In genomic region chr9:114085404-114085803, GRCh38 we compare ENCODE assay signal across 21 cellular contexts. TPM values are rescaled to one million over a fixed set of nuclear protein-coding genes. Genes with fewer than 3 reads are reported as not detected.
DNase-seq lines count a peak whose midpoint lies in the region; ATAC-seq and TF ChIP-seq lines count a peak whose summit lies in the region.
"Had no signal": no experiment of that assay in that cellular context is flagged by ENCODE, and none has a peak within 500 bp of the region (broad histone marks: within the 10 kb centered on the region; RNA-seq: fewer than 3 reads in every experiment).

No MANE protein-coding gene starts in this region.

- no peaks in the 10 kb centered on the region for H3K9me2 ChIP-seq in HCT116 (ENCODE audit: insufficient read depth)

- POLR2A ChIA-PET in HCT116 (lab: Charles Lee) = no interaction called here

- no peak overlapping the region for H3K4me3 ChIP-seq in HCT116 (replicated peaks in 1 of 2; ENCODE audit: low read depth in 1 of 2, low read length in 2 of 2)
- no peak overlapping the region for H3K4me3 ChIP-seq in endodermal cell (ENCODE audit: low read length)
- H3K4me3 ChIP-seq in osteoblast (ENCODE audit: insufficient read depth, low read length) = no peak overlapping the region
- H3K4me3 ChIP-seq in HAP-1 = no peak overlapping the region
- H3K4me3 ChIP-seq: GM12878 had no signal

- H3K36me3 ChIP-seq in HCT116 (ENCODE audit: control insufficient read depth in 1 of 2, insufficient read depth in 2 of 2, low read length in 2 of 2) (no peaks in the 10 kb centered on the region), endodermal cell (ENCODE audit: control insufficient read depth, insufficient read depth, low read length) (no peaks in the 10 kb centered on the region), osteoblast (ENCODE audit: insufficient read depth, low read length) (no peaks in the 10 kb centered on the region), HAP-1 (replicated peaks) (no peaks in the 10 kb centered on the region)

- in situ Hi-C loops in HAP-1 (cut with MboI; ENCODE audit: low sequenced_read_pairs) = no loop called here

- no peak for TF ChIP-seq RAD21 in HCT116 (IDR thresholded peaks at IDR 0.05; ENCODE audit: low read depth)

- ATAC-seq in HCT116 = no peak
- ATAC-seq in GM21825 (IDR thresholded peaks at IDR 0.05; ENCODE audit: unreplicated experiment) = no peak
- ATAC-seq: GM12878, Panc1 had no signal

- H3K9me3 ChIP-seq in HCT116 (ENCODE audit: control insufficient read depth in 1 of 2, insufficient read depth in 1 of 2, low read depth in 1 of 2, low read length in 2 of 2) (no peaks in the 10 kb centered on the region), endodermal cell (ENCODE audit: control insufficient read depth, low read length) (no peaks in the 10 kb centered on the region), osteoblast (ENCODE audit: low read depth, low read length) (no peaks in the 10 kb centered on the region), HAP-1 (no peaks in the 10 kb centered on the region)

- TF ChIP-seq POLR2A in HCT116 (IDR thresholded peaks at IDR 0.05; ENCODE audit: borderline replicate concordance, extremely low read depth, insufficient read depth, insufficient read length) = no peak

- TF ChIP-seq CTCF in 22Rv1 (IDR thresholded peaks at IDR 0.05) = no peak
- TF ChIP-seq CTCF in HCT116 (IDR thresholded peaks at IDR 0.05 in 2 of 3, conservative IDR thresholded peaks at IDR 0.05 in 1 of 3; ENCODE audit: borderline replicate concordance in 1 of 3, insufficient read depth in 1 of 3, low read depth in 2 of 3, low read length in 2 of 3) = peak in 2 of 3 experiments; percentile 9 to 18; a peak in 1 of 6 replicates
- TF ChIP-seq CTCF in endodermal cell (conservative IDR thresholded peaks at IDR 0.05) = no peak
- TF ChIP-seq CTCF in osteoblast (IDR thresholded peaks at IDR 0.05; ENCODE audit: extremely low read depth, low read depth, low read length) = no peak

- no peak overlapping the region for H3K27ac Mint-ChIP-seq in endodermal cell
- H3K27ac Mint-ChIP-seq in activated T-cell treated with anti-CD3 and anti-CD28 coated beads, Interleukin-2, amount 50 U/mL, for 24 hours = no peak overlapping the region
- H3K27ac Mint-ChIP-seq: CD4-positive, alpha-beta memory T cell had no signal

- no peak overlapping the region for H3K4me3 Mint-ChIP-seq in endodermal cell
- no peak overlapping the region for H3K4me3 Mint-ChIP-seq in activated T-cell treated with anti-CD3 and anti-CD28 coated beads, Interleukin-2, amount 50 U/mL, for 24 hours
- H3K4me3 Mint-ChIP-seq: CD4-positive, alpha-beta memory T cell had no signal

- H3K27me3 Mint-ChIP-seq in endodermal cell (ENCODE audit: insufficient read depth) = peaks cover 9% of the 10 kb centered on the region
- H3K27me3 Mint-ChIP-seq in activated T-cell treated with anti-CD3 and anti-CD28 coated beads, Interleukin-2, amount 50 U/mL, for 24 hours = no peaks in the 10 kb centered on the region

- intact Hi-C loops in HCT116 (cut with micrococcal nuclease) = no loop called here

- RAD21 ChIA-PET in HCT116 (lab: Charles Lee; ENCODE audit: low non-redundant PET in 1 of 2, low total read pairs in 2 of 2, uncharacterized antibody in 2 of 2, unreplicated experiment in 2 of 2) = no interaction called here

- no peaks in the 10 kb centered on the region for H3K9me3 Mint-ChIP-seq in endodermal cell
- H3K9me3 Mint-ChIP-seq in activated T-cell treated with anti-CD3 and anti-CD28 coated beads, Interleukin-2, amount 50 U/mL, for 24 hours = no peaks in the 10 kb centered on the region

- no peak for DNase-seq in HCT116 (ENCODE audit: low read depth, low spot score)
- DNase-seq in endodermal cell = peak; percentile 38
- DNase-seq in osteoblast (ENCODE audit: insufficient read length, low spot score, missing footprints) = peak; percentile 62
- DNase-seq in activated T-cell treated with anti-CD3 and anti-CD28 coated beads, Interleukin-2, amount 50 U/mL, for 24 hours = no peak
- DNase-seq in HAP-1 (ENCODE audit: low spot score in 2 of 2) = no peak
- DNase-seq: CD4-positive, alpha-beta memory T cell; DND-41; H7; KBM-7; NCI-H1105 treated with DMSO at 0.1 percent for 48 hours; NCI-H2029 treated with DMSO at 0.1 percent for 48 hours; NCI-H226; NCI-H524; NCI-H82; Right ventricle myocardium superior had no signal

- H3K4me2 ChIP-seq in HCT116 (ENCODE audit: low read length) (no peak overlapping the region), osteoblast (ENCODE audit: insufficient read depth, low read length) (no peak overlapping the region)

- peaks cover 16% of the 10 kb centered on the region for H3K4me1 Mint-ChIP-seq in endodermal cell
- H3K4me1 Mint-ChIP-seq in activated T-cell treated with anti-CD3 and anti-CD28 coated beads, Interleukin-2, amount 50 U/mL, for 24 hours (ENCODE audit: low read depth) = peaks cover 2% of the 10 kb centered on the region

- CTCF ChIA-PET in HCT116 (lab: Charles Lee) = interaction anchor here (2.5 kb wide), 1 partner anchor 205 kb away, joined by 12 read pairs; no protein-coding TSS in a partner anchor

- 92 to 98% methylated on average over 5 to 9 of the region's 9 CpGs for WGBS in endodermal cell (ENCODE audit: insufficient coverage in 1 of 2, insufficient read length in 1 of 2), 2 experiments

- H3K36me3 Mint-ChIP-seq in endodermal cell (ENCODE audit: low read depth) = no peaks in the 10 kb centered on the region
- no peaks in the 10 kb centered on the region for H3K36me3 Mint-ChIP-seq in activated T-cell treated with anti-CD3 and anti-CD28 coated beads, Interleukin-2, amount 50 U/mL, for 24 hours (ENCODE audit: low read depth)
- H3K36me3 Mint-ChIP-seq: CD4-positive, alpha-beta memory T cell had no signal

- no peaks in the 10 kb centered on the region for H3K27me3 ChIP-seq in HCT116 (ENCODE audit: insufficient read depth, low read length)
- H3K27me3 ChIP-seq in endodermal cell (ENCODE audit: control insufficient read depth, insufficient read depth, low read length, poor library complexity, severe bottlenecking) = peaks cover 8% of the 10 kb centered on the region
- H3K27me3 ChIP-seq in osteoblast (ENCODE audit: insufficient read depth, low read length) = peaks cover 16% of the 10 kb centered on the region
- H3K27me3 ChIP-seq in HAP-1 (ENCODE audit: low read depth) = no peaks in the 10 kb centered on the region

- BruUV-seq in HCT116 (replicated peaks; lab: Mats Ljungman, UMichigan) = no TSS peak

- H2AFZ ChIP-seq in HCT116 (ENCODE audit: low read depth, low read length, poor library complexity, severe bottlenecking) = no peak overlapping the region
- no peak overlapping the region for H2AFZ ChIP-seq in osteoblast (ENCODE audit: low read length)

- no peaks in the 10 kb centered on the region for H3K79me2 ChIP-seq in HCT116 (ENCODE audit: insufficient read depth, low read length)
- no peaks in the 10 kb centered on the region for H3K79me2 ChIP-seq in osteoblast (ENCODE audit: insufficient read depth, low read length)

- H3K4me1 ChIP-seq in HCT116 (ENCODE audit: control insufficient read depth in 1 of 2, insufficient read depth in 2 of 2, low read length in 2 of 2) = no peaks in the 10 kb centered on the region
- no peaks in the 10 kb centered on the region for H3K4me1 ChIP-seq in endodermal cell (ENCODE audit: control insufficient read depth, insufficient read depth, low read length)
- no peaks in the 10 kb centered on the region for H3K4me1 ChIP-seq in osteoblast (ENCODE audit: insufficient read depth, low read length)
- H3K4me1 ChIP-seq in HAP-1 = no peaks in the 10 kb centered on the region

- H4K20me1 ChIP-seq in HCT116 (ENCODE audit: insufficient read depth) (no peaks in the 10 kb centered on the region), osteoblast (ENCODE audit: insufficient read depth, low read length) (no peaks in the 10 kb centered on the region)

- H3K9ac ChIP-seq in HCT116 (ENCODE audit: low read length) (no peak overlapping the region), endodermal cell (ENCODE audit: extremely low read depth, low read length, poor library complexity, severe bottlenecking) (no peak overlapping the region)

- H3K27ac ChIP-seq in 22Rv1 (peak overlapping the region; percentile 100), HCT116 (ENCODE audit: low read depth, low read length) (no peak overlapping the region), endodermal cell (ENCODE audit: low read depth, low read length) (no peak overlapping the region), osteoblast (ENCODE audit: low read depth, low read length) (no peak overlapping the region)

TF ChIP-seq in HCT116, 20 proteins besides CTCF, POLR2A, EP300 and RAD21 (continues in another document):
- no peak for TF ChIP-seq FOSL1 (IDR thresholded peaks at IDR 0.05; ENCODE audit: low read depth)
- no peak for TF ChIP-seq TCF7L2 (IDR thresholded peaks at IDR 0.05; ENCODE audit: borderline replicate concordance, extremely low read depth, insufficient read depth, insufficient read length)
- TF ChIP-seq MAX (IDR thresholded peaks at IDR 0.05) = no peak
- TF ChIP-seq JUND (IDR thresholded peaks at IDR 0.05) = no peak

RNA-seq across cellular contexts. Expression of gene AMBP, which starts 7.3 kb away (rescaled TPM):
- total RNA-seq in HCT116 (2021; ENCODE audit: unreplicated experiment) (1.9 TPM), endodermal cell (1 to 10 TPM in 1 of 2 donors, under 1 TPM in 1; 0.68 to 2.9 TPM), osteoblast (not detected in 2 replicates)
- not detected in 2 replicates for polyA plus RNA-seq in HCT116 (2012)
- polyA plus RNA-seq in endodermal cell (2013, experiment 1 of 2) = 0.32 TPM
- 0.58 TPM for polyA plus RNA-seq in endodermal cell (2013, experiment 2 of 2)
- total RNA-seq: A673; CD4-positive, alpha-beta memory T cell; SK-MEL-5 had no signal
- polyA plus RNA-seq: CD4-positive, alpha-beta memory T cell had no signal

RNA-seq across cellular contexts. Expression of gene KIF12, which starts 13.7 kb away (rescaled TPM):
- 6.4 TPM for total RNA-seq in HCT116 (2021; ENCODE audit: unreplicated experiment)
- 4.5 and 5.7 TPM in 2 replicates for polyA plus RNA-seq in HCT116 (2012)
- total RNA-seq in endodermal cell = 10 to 100 TPM; 11.4 to 16.3 TPM
- polyA plus RNA-seq in endodermal cell (2013, experiment 1 of 2) = 3.3 TPM
- polyA plus RNA-seq in endodermal cell (2013, experiment 2 of 2) = 4.1 TPM
- not detected in 2 replicates for total RNA-seq in osteoblast
- total RNA-seq: A673; CD4-positive, alpha-beta memory T cell; GM12878; Right ventricle myocardium superior had no signal
- polyA plus RNA-seq: CD4-positive, alpha-beta memory T cell; GM12878 had no signal

Comparison
In these comparisons a context has a peak if more than half of its experiments do, and no peak if none do; other contexts are left out.
1. CTCF ChIP-seq: peak in HCT116 (2 of 3); none in 22Rv1 (single experiment), endodermal cell (single experiment) and osteoblast (single experiment).
2. DNase-seq: peak in endodermal cell (single experiment) and osteoblast (single experiment); none in HCT116 (single experiment), activated T-cell treated with anti-CD3 and anti-CD28 coated beads, Interleukin-2, amount 50 U/mL, for 24 hours (single experiment) and HAP-1 (0 of 2).